Comparison of ENCODE assay signal across 15 cellular contexts in the genomic region with DNA sequence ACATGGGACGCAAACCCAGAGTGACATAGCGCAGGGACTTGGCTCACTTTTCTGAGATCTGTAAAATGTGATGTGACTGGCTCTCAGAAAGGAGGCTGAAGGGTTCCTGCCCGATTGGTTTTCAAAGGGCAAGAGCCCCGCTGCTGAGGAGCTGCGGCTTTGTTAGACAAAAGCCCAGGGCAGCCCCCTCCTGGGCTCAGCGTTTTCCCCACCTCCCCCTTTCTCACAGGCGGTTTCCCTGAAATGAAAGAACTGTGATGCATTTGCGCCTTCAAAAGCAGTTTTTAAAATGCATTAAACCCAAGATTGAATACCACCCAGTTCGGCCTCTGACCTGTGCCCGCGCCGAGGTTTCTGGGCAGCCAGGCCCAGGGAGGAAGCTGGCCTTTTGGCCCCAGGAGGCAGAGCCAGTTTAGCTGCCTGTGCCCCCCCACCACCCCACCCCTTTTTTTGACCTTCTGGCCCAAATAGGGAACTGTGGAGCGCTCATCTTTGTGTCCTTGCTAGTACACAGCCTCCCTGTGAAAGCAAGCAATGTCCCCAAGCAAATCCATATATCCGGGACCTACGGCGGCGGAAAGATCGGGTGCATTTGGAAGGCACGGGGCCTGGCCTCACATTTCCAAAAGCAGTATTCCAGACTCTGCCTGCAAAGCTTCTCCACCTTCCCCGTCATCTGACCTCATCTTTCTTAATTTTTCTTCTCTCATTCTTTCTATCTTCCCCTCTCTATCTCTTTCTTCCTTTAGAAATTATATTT. TPM values are rescaled to one million over a fixed set of nuclear protein-coding genes. Genes with fewer than 3 reads are reported as not detected.
DNase-seq lines count a peak whose midpoint lies in the region; ATAC-seq and TF ChIP-seq lines count a peak whose summit lies in the region.
"Had no signal": no experiment of that assay in that cellular context is flagged by ENCODE, and none has a peak within 500 bp of the region (broad histone marks: within the 10 kb centered on the region; RNA-seq: fewer than 3 reads in every experiment).

No MANE protein-coding gene starts in this region.

- peaks cover 5% of the 10 kb centered on the region for H3K4me1 ChIP-seq in endodermal cell (ENCODE audit: control insufficient read depth, insufficient read depth, low read length)

- no peak overlapping the region for H3K9ac ChIP-seq in endodermal cell (ENCODE audit: extremely low read depth, low read length, poor library complexity, severe bottlenecking)

- H3K4me3 Mint-ChIP-seq in endodermal cell = no peak overlapping the region
- H3K4me3 Mint-ChIP-seq: activated B cell treated with CpG ODN at 0.5 μM for 24 hours had no signal

- intact Hi-C loops in Right ventricle myocardium inferior (cut with DNase I) = no loop called here

- H3K27ac ChIP-seq in endodermal cell (ENCODE audit: low read depth, low read length) (peak overlapping the region; percentile 97), WERI-Rb-1 (no peak overlapping the region)
- H3K27ac ChIP-seq: thoracic aorta had no signal

- no peak for DNase-seq in activated CD4-positive, CD25-positive, alpha-beta regulatory T cell (lab: John Stamatoyannopoulos, UW)
- peak; percentile 48 for DNase-seq in activated CD8-positive, alpha-beta memory T cell treated with anti-CD3 and anti-CD28 coated beads, Interleukin-2, amount 50 U/mL, for 1 hour (ENCODE audit: extremely low read depth)
- peak; percentile 87 for DNase-seq in endodermal cell
- DNase-seq in stimulated activated naive CD4-positive, alpha-beta T cell (lab: John Stamatoyannopoulos, UW) = peak; percentile 54 to 71 (median 64)
- DNase-seq in Right ventricle myocardium inferior (ENCODE audit: missing footprints) = no peak
- no peak for DNase-seq in WERI-Rb-1
- DNase-seq in DMS53 treated with DMSO at 0.1 percent for 48 hours (lab: John Stamatoyannopoulos, UW; ENCODE audit: unreplicated experiment) = no peak
- DNase-seq: activated B cell treated with CpG ODN at 0.5 μM for 24 hours, NCI-H1105, PC-3 had no signal

- no peak overlapping the region for H3K27ac Mint-ChIP-seq in endodermal cell
- H3K27ac Mint-ChIP-seq: activated B cell treated with CpG ODN at 0.5 μM for 24 hours had no signal

- no peaks in the 10 kb centered on the region for H3K27me3 ChIP-seq in endodermal cell (ENCODE audit: control insufficient read depth, insufficient read depth, low read length, poor library complexity, severe bottlenecking)
- no peaks in the 10 kb centered on the region for H3K27me3 ChIP-seq in WERI-Rb-1 (ENCODE audit: insufficient read depth, low read depth, severe bottlenecking)

- TF ChIP-seq CTCF in endodermal cell (conservative IDR thresholded peaks at IDR 0.05) (no peak), WERI-Rb-1 (IDR thresholded peaks at IDR 0.05; ENCODE audit: low read depth, low read length) (no peak)

- peak; percentile 52 to 64 for ATAC-seq in activated CD4-positive, CD25-positive, alpha-beta regulatory T cell treated with anti-CD3 and anti-CD28 coated beads, Interleukin-2, amount 50 U/mL, for 24 hours
- no peak for ATAC-seq in Right ventricle myocardium inferior
- ATAC-seq: PC-3 had no signal

- H3K36me3 Mint-ChIP-seq in endodermal cell (ENCODE audit: low read depth) = no peaks in the 10 kb centered on the region

- WGBS in endodermal cell (ENCODE audit: insufficient coverage in 1 of 2, insufficient read length in 1 of 2), 2 experiments = 38 to 44% methylated on average over 19 to 20 of the region's 20 CpGs

- H3K4me3 ChIP-seq in endodermal cell (ENCODE audit: low read length) (no peak overlapping the region), WERI-Rb-1 (ENCODE audit: low read depth, low read length) (no peak overlapping the region)
- H3K4me3 ChIP-seq: thoracic aorta had no signal

- H3K27me3 Mint-ChIP-seq in endodermal cell (ENCODE audit: insufficient read depth) = peaks cover 2% of the 10 kb centered on the region

- H3K36me3 ChIP-seq in endodermal cell (ENCODE audit: control insufficient read depth, insufficient read depth, low read length) (no peaks in the 10 kb centered on the region), WERI-Rb-1 (no peaks in the 10 kb centered on the region)
- H3K36me3 ChIP-seq: thoracic aorta had no signal

- no peaks in the 10 kb centered on the region for H3K9me3 Mint-ChIP-seq in endodermal cell

- H3K9me3 ChIP-seq in endodermal cell (ENCODE audit: control insufficient read depth, low read length) (no peaks in the 10 kb centered on the region), WERI-Rb-1 (ENCODE audit: severe bottlenecking) (no peaks in the 10 kb centered on the region)
- H3K9me3 ChIP-seq: thoracic aorta had no signal

- H3K4me1 Mint-ChIP-seq in endodermal cell = peaks cover 35% of the 10 kb centered on the region
- H3K4me1 Mint-ChIP-seq: activated B cell treated with CpG ODN at 0.5 μM for 24 hours had no signal

RNA-seq across cellular contexts. Expression of gene CD247, which starts 28.6 kb away (rescaled TPM):
- total RNA-seq in endodermal cell (under 1 TPM; 0.46 to 0.55 TPM), Right ventricle myocardium inferior (0.92 TPM)
- polyA plus RNA-seq in endodermal cell (2013, experiment 1 of 2) = 0.36 TPM
- 0.50 TPM for polyA plus RNA-seq in endodermal cell (2013, experiment 2 of 2)
- total RNA-seq: A172, chondrocyte, glomerular endothelial cell, PC-3 had no signal

Comparison
In these comparisons a context has a peak if more than half of its experiments do, and no peak if none do; other contexts are left out.
1. DNase-seq: peak in activated CD8-positive, alpha-beta memory T cell treated with anti-CD3 and anti-CD28 coated beads, Interleukin-2, amount 50 U/mL, for 1 hour (single experiment), endodermal cell (single experiment) and stimulated activated naive CD4-positive, alpha-beta T cell (6 of 6); none in activated CD4-positive, CD25-positive, alpha-beta regulatory T cell (0 of 4), Right ventricle myocardium inferior (single experiment), WERI-Rb-1 (single experiment) and DMS53 treated with DMSO at 0.1 percent for 48 hours (single experiment).